In the genomic region with DNA sequence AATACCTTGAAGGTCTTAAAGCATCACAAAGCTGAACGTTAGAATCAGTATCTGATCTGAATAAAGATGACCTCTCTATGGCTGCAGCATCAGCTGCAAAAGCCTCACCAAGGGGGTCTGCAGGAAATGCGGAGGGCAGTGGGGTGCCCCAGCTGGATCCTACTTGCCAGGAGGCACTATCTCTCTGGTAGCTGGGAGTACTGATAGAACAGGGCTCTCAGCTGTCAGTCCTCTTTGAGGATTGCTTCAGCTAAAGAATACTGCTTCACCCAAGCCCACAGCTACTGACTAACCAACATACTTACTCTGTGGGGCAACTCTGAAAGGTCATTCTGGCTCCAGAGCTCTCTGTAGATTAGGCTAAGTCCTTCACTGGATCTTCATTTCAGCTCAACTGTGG, we compare ENCODE assay signal across 21 cellular contexts.
DNase-seq lines count a peak whose midpoint lies in the region; ATAC-seq, FAIRE-seq and TF ChIP-seq lines count a peak whose summit lies in the region.
"Had no signal": no experiment of that assay in that cellular context is flagged by ENCODE, and none has a peak within 500 bp of the region (broad histone marks: within the 10 kb centered on the region; RNA-seq: fewer than 3 reads in every experiment).

No MANE protein-coding gene starts in this region.

- H3K27ac ChIP-seq in endodermal cell (ENCODE audit: low read depth, low read length): no peak overlapping the region
- H3K27ac ChIP-seq in mesendoderm (ENCODE audit: low read depth, low read length): no peak overlapping the region
- no peak overlapping the region for H3K27ac ChIP-seq in small intestine (ENCODE audit: low read depth in 1 of 2, low read length in 1 of 2)
- H3K27ac ChIP-seq: 22Rv1, BLaER1, C4-2B, GM23248 had no signal

- H3K4me1 Mint-ChIP-seq in endodermal cell: peaks cover 16% of the 10 kb centered on the region
- H3K4me1 Mint-ChIP-seq: B cell; CD4-positive, CD25-positive, alpha-beta regulatory T cell had no signal

- no peak for TF ChIP-seq CTCF in endodermal cell (conservative IDR thresholded peaks at IDR 0.05)

- no peak overlapping the region for H3K4me3 Mint-ChIP-seq in endodermal cell
- H3K4me3 Mint-ChIP-seq: B cell; CD4-positive, CD25-positive, alpha-beta regulatory T cell; CD8-positive, alpha-beta T cell; H9 had no signal

- no peaks in the 10 kb centered on the region for H3K9me3 ChIP-seq in endodermal cell (ENCODE audit: control insufficient read depth, low read length)
- no peaks in the 10 kb centered on the region for H3K9me3 ChIP-seq in small intestine (ENCODE audit: control insufficient read depth, low read depth)
- H3K9me3 ChIP-seq: Caco-2 had no signal

- H2BK15ac ChIP-seq in mesendoderm (replicated peaks; ENCODE audit: low read depth): no peak overlapping the region

- no peak for FAIRE-seq in small intestine (lab: Jason Lieb, UNC)
- FAIRE-seq: GM12878, GM19239 had no signal

- no peaks in the 10 kb centered on the region for H3K79me2 ChIP-seq in mesendoderm (ENCODE audit: control insufficient read depth, insufficient read depth, low read length)

- no peak overlapping the region for H3K4me2 ChIP-seq in mesendoderm (ENCODE audit: low read length)
- H3K4me2 ChIP-seq: BLaER1 had no signal

- ATAC-seq in HG02571 (IDR thresholded peaks at IDR 0.05; ENCODE audit: unreplicated experiment): no peak
- ATAC-seq: CD8-positive, alpha-beta T cell; GM12878; HCT116 had no signal

- no peak overlapping the region for H4K8ac ChIP-seq in mesendoderm (ENCODE audit: low read depth, low read length)

- H2BK120ac ChIP-seq in mesendoderm (ENCODE audit: low read depth, low read length): no peak overlapping the region

- no peaks in the 10 kb centered on the region for H3K36me3 Mint-ChIP-seq in endodermal cell (ENCODE audit: low read depth)
- H3K36me3 Mint-ChIP-seq: CD4-positive, CD25-positive, alpha-beta regulatory T cell; CD8-positive, alpha-beta T cell had no signal

- H3K23ac ChIP-seq in mesendoderm (ENCODE audit: low read length): no peak overlapping the region

- H3K9ac ChIP-seq in endodermal cell (ENCODE audit: extremely low read depth, low read length, poor library complexity, severe bottlenecking) (no peak overlapping the region), mesendoderm (ENCODE audit: low read length) (no peak overlapping the region)
- H3K9ac ChIP-seq: BLaER1, GM23248 had no signal

- H3K4ac ChIP-seq in mesendoderm (ENCODE audit: low read depth, low read length): no peak overlapping the region

- 55 to 76% methylated on average over 2 of the region's 2 CpGs for WGBS in endodermal cell (ENCODE audit: insufficient coverage in 1 of 2, insufficient read length in 1 of 2), 2 experiments
- WGBS in mesendoderm (ENCODE audit: extremely low coverage, insufficient coverage, low lambda C conversion rate): no CpG with 5 or more reads among the region's 2 CpGs
- WGBS in small intestine, 3 donors: 50 to 58% (median 54%) methylated on average over 2 of the region's 2 CpGs

- H2AK5ac ChIP-seq in mesendoderm (ENCODE audit: low read length): no peak overlapping the region

- H3K4me3 ChIP-seq in endodermal cell (ENCODE audit: low read length) (no peak overlapping the region), mesendoderm (ENCODE audit: low read length) (no peak overlapping the region), small intestine (ENCODE audit: low read depth in 1 of 2, low read length in 2 of 2) (no peak overlapping the region)
- H3K4me3 ChIP-seq: BLaER1, GM12878, GM23248 had no signal

- H4K5ac ChIP-seq in mesendoderm (ENCODE audit: low read length): no peak overlapping the region

- H2BK5ac ChIP-seq in mesendoderm (ENCODE audit: low read length): no peak overlapping the region

- no peak overlapping the region for H3K56ac ChIP-seq in mesendoderm (ENCODE audit: low read length)

- DNase-seq in ELF-1 (ENCODE audit: low read depth, low spot score) (peak; percentile 25), endodermal cell (peak; percentile 52), mesendoderm (peak; percentile 68), T1000 (lab: John Stamatoyannopoulos, UW) (no peak), small intestine (no peak)
- DNase-seq: Caco-2; CD4-positive, CD25-positive, alpha-beta regulatory T cell; CD8-positive, alpha-beta T cell; DMS153; DND-41; GDM1; GM23248 had no signal

- no peak overlapping the region for H3K27ac Mint-ChIP-seq in endodermal cell
- H3K27ac Mint-ChIP-seq: B cell; CD4-positive, CD25-positive, alpha-beta regulatory T cell; CD8-positive, alpha-beta T cell had no signal

- peaks cover 8% of the 10 kb centered on the region for H3K4me1 ChIP-seq in endodermal cell (ENCODE audit: control insufficient read depth, insufficient read depth, low read length)
- H3K4me1 ChIP-seq in mesendoderm (ENCODE audit: control insufficient read depth, low read depth, low read length): peaks cover 6% of the 10 kb centered on the region
- no peaks in the 10 kb centered on the region for H3K4me1 ChIP-seq in small intestine (ENCODE audit: control insufficient read depth in 2 of 2, insufficient read depth in 1 of 2, low read depth in 1 of 2, low read length in 1 of 2)
- H3K4me1 ChIP-seq: BLaER1, Caco-2 had no signal

- H3K27me3 ChIP-seq in endodermal cell (ENCODE audit: control insufficient read depth, insufficient read depth, low read length, poor library complexity, severe bottlenecking): no peaks in the 10 kb centered on the region
- no peaks in the 10 kb centered on the region for H3K27me3 ChIP-seq in mesendoderm (ENCODE audit: insufficient read depth, low read length, poor library complexity)
- H3K27me3 ChIP-seq in small intestine (ENCODE audit: control insufficient read depth in 2 of 2, insufficient read depth in 2 of 2, low read length in 2 of 2): no peaks in the 10 kb centered on the region
- H3K27me3 ChIP-seq: BLaER1 had no signal

- H3K79me1 ChIP-seq in mesendoderm (ENCODE audit: low read length): no peaks in the 10 kb centered on the region

- H3K18ac ChIP-seq in mesendoderm (ENCODE audit: low read length): no peak overlapping the region

- peaks cover 4% of the 10 kb centered on the region for H3K9me3 Mint-ChIP-seq in endodermal cell

- H3K36me3 ChIP-seq in endodermal cell (ENCODE audit: control insufficient read depth, insufficient read depth, low read length) (no peaks in the 10 kb centered on the region), mesendoderm (ENCODE audit: control insufficient read depth, insufficient read depth, low read length) (no peaks in the 10 kb centered on the region), small intestine (ENCODE audit: control insufficient read depth in 2 of 2, insufficient read depth in 2 of 2, low read length in 2 of 2) (no peaks in the 10 kb centered on the region)
- H3K36me3 ChIP-seq: BLaER1 had no signal

- no peaks in the 10 kb centered on the region for H3K27me3 Mint-ChIP-seq in endodermal cell (ENCODE audit: insufficient read depth)
- H3K27me3 Mint-ChIP-seq: B cell; CD4-positive, CD25-positive, alpha-beta regulatory T cell had no signal

Comparison
In these comparisons a context has a peak if more than half of its experiments do, and no peak if none do; other contexts are left out.
1. DNase-seq: peak in ELF-1 (single experiment), endodermal cell (single experiment) and mesendoderm (single experiment); none in T1000 (single experiment) and small intestine (single experiment).